8 cellular contexts compared by ENCODE assay signal in the genomic region with DNA sequence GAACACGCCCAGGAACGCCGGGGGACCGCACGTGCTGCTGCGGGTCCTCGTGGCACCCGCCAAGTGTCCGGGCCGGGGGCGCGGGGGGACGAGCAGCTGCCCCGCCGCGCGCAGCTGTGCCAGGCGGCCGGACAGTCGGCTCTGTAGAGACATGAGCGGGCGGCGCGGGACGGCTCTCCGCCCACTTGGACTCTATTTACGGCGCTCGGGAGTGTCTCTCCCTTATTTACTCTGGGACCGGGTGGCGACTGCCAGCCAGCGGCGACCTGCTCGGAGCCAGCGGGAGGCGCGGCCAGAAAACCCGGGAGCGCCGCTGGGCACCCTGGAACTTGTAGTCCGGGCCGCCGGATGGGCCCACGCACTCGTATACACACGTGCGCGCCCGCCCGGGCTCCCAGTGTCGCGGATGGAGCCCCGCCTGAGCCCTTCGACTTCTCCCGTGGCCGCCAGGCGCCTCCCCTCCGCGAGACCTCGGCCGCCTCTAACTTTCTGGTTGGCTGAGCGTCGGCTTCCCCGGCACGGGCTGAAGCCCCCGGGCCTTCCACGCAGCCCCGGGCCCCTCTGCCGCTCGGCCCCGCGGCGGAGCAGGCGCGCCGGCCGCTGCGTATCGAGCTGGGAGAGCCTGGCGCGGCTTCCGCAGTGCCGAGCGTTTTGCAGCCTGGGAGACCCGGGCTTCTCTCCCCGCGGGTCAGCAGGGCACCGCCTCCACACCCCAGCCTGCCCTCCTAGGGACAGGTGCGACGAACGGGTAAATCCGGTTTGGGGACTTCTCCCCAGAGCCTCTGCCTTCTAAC. TPM values are rescaled to one million over a fixed set of nuclear protein-coding genes. Genes with fewer than 3 reads are reported as not detected.
DNase-seq lines count a peak whose midpoint lies in the region; ATAC-seq and TF ChIP-seq lines count a peak whose summit lies in the region.

TSS of gene MACROD1 (minus strand) at position 272 of the 794 bp plus-strand sequence. CDS start at position 153, 119 bp downstream.

- H3K27ac Mint-ChIP-seq in chondrocyte (ENCODE audit: unreplicated experiment): peak within 1 kb of the TSS; percentile 10

- no peaks in the 10 kb centered on the region for H3K9me3 Mint-ChIP-seq in chondrocyte (ENCODE audit: low read depth)

- DNase-seq in NCI-H226 (peak; percentile 45), chondrocyte (ENCODE audit: low spot score) (peak; percentile 96), kidney glomerular epithelial cell (lab: John Stamatoyannopoulos, UW) (peak; percentile 57)
- peak; percentile 78 for DNase-seq in activated CD4-positive, CD25-positive, alpha-beta regulatory T cell treated with anti-CD3 and anti-CD28 coated beads, Interleukin-2, amount 50 U/mL, for 72 hours
- peak; percentile 38 to 71 for DNase-seq in stimulated activated CD4-positive, alpha-beta T cell treated with anti-CD3 and anti-CD28 coated beads, Interleukin-1b, Interleukin-23, amount 100 ng/mL, for 1 hour (ENCODE audit: low read depth in 2 of 2)

- peak within 1 kb of the TSS; percentile 84 for H3K4me3 Mint-ChIP-seq in chondrocyte (ENCODE audit: unreplicated experiment)

- no peaks in the 10 kb centered on the region for H3K36me3 Mint-ChIP-seq in chondrocyte (ENCODE audit: low read depth)

- ATAC-seq in GM18861 (IDR thresholded peaks at IDR 0.05; ENCODE audit: unreplicated experiment) (peak; percentile 81), HG03135 (IDR thresholded peaks at IDR 0.05; ENCODE audit: unreplicated experiment) (peak; percentile 81)

- H3K27me3 Mint-ChIP-seq in chondrocyte (ENCODE audit: low read depth): no peaks in the 10 kb centered on the region

- peaks cover 15% of the 10 kb centered on the region for H3K4me1 Mint-ChIP-seq in chondrocyte (ENCODE audit: low read depth)

- TF ChIP-seq CTCF in 22Rv1 (IDR thresholded peaks at IDR 0.05): 0 out of 2 replicates have a peak, but pooled peaks have one; percentile 22
- TF ChIP-seq CTCF in chondrocyte (IDR thresholded peaks at IDR 0.05): peak; percentile 31

- H3K27ac ChIP-seq in 22Rv1: peak within 1 kb of the TSS; percentile 97

RNA-seq across cellular contexts. Expression of gene MACROD1, which starts in this region (rescaled TPM):
- 15.7 to 20.6 TPM (median 16.9 TPM) in 3 replicates for total RNA-seq in chondrocyte

Comparison
In these comparisons a context has a peak if more than half of its experiments do, and no peak if none do; other contexts are left out.
1. Peak in every context shown above with its lines: DNase-seq, ATAC-seq and H3K27ac ChIP-seq.
2. DNase-seq: peak in every context shown above with its lines; median percentile 96 in chondrocyte; 78 in activated CD4-positive, CD25-positive, alpha-beta regulatory T cell treated with anti-CD3 and anti-CD28 coated beads, Interleukin-2, amount 50 U/mL, for 72 hours; 57 in kidney glomerular epithelial cell; 54 in stimulated activated CD4-positive, alpha-beta T cell treated with anti-CD3 and anti-CD28 coated beads, Interleukin-1b, Interleukin-23, amount 100 ng/mL, for 1 hour; 45 in NCI-H226.